16 cellular contexts compared by ENCODE assay signal in genomic region chr2:238696786-238697185, GRCh38.
"Had no signal": no experiment of that assay in that cellular context is flagged by ENCODE, and none has a peak within 500 bp of the region (broad histone marks: within the 10 kb centered on the region; RNA-seq: fewer than 3 reads in every experiment).

No MANE protein-coding gene starts in this region.

- H3K9me3 ChIP-seq: ovary, stomach, thoracic aorta, transverse colon had no signal

- DNase-seq: dermis blood vessel endothelial cell; foreskin melanocyte; left colon; left ventricle myocardium superior; mammary epithelial cell; naive thymus-derived CD4-positive, alpha-beta T cell; ovary; right cardiac atrium; small intestine; stimulated activated CD4-positive, alpha-beta T cell treated with anti-CD3 and anti-CD28 coated beads, Interleukin-12 subunit alpha, Interleukin-12 subunit beta, amount 100 ng/mL, for 4 hours; stimulated activated naive CD4-positive, alpha-beta T cell; stomach; substantia nigra; transverse colon had no signal

- H3K4me3 ChIP-seq: hepatocyte, ovary, stomach, thoracic aorta, transverse colon had no signal

- H3K36me3 ChIP-seq: ovary, stomach, thoracic aorta, transverse colon had no signal

- H3K27me3 ChIP-seq: hepatocyte, ovary, stomach, transverse colon had no signal

- H3K4me2 ChIP-seq: hepatocyte had no signal

- H2AFZ ChIP-seq: hepatocyte had no signal

- ATAC-seq: left colon; left ventricle myocardium superior; naive thymus-derived CD4-positive, alpha-beta T cell; right cardiac atrium had no signal

- H3K27ac ChIP-seq: ovary, thoracic aorta had no signal
